In the genomic region with DNA sequence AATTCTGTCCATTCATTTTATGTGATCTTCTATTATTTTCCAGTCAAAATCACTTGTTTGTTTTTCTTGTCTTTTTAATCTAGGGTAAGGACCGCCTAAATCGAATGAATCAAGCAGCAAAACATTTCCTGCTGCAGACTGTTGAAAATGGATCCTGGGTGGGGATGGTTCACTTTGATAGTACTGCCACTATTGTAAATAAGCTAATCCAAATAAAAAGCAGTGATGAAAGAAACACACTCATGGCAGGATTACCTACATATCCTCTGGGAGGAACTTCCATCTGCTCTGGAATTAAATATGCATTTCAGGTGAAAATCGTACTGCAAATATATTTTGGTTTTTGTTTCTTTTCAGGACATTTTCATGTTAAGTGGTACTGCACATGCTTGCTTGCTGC, we compare ENCODE assay signal across 25 cellular contexts. TPM values are rescaled to one million over a fixed set of nuclear protein-coding genes. Genes with fewer than 3 reads are reported as not detected.
DNase-seq lines count a peak whose midpoint lies in the region; ATAC-seq and TF ChIP-seq lines count a peak whose summit lies in the region.
"Had no signal": no experiment of that assay in that cellular context is flagged by ENCODE, and none has a peak within 500 bp of the region (broad histone marks: within the 10 kb centered on the region; RNA-seq: fewer than 3 reads in every experiment).

No MANE protein-coding gene starts in this region.

- POLR2A ChIA-PET in CD8-positive, alpha-beta memory T cell (lab: Charles Lee): no interaction called here

- no peaks in the 10 kb centered on the region for H3K4me1 Mint-ChIP-seq in CD8-positive, alpha-beta memory T cell
- H3K4me1 Mint-ChIP-seq: CD14-positive monocyte; CD4-positive, alpha-beta memory T cell had no signal

- H3K9me3 Mint-ChIP-seq in CD8-positive, alpha-beta memory T cell: peaks cover 0 to 3% (median 0%) of the 10 kb centered on the region in 5 donors
- H3K9me3 Mint-ChIP-seq: CD4-positive, alpha-beta memory T cell; HFFc6 had no signal

- no peaks in the 10 kb centered on the region for H3K4me1 ChIP-seq in CD8-positive, alpha-beta memory T cell (ENCODE audit: insufficient read depth, low read length)
- H3K4me1 ChIP-seq: A549, BLaER1 had no signal

- H3K4me3 Mint-ChIP-seq in CD8-positive, alpha-beta memory T cell: no peak overlapping the region
- H3K4me3 Mint-ChIP-seq: CD14-positive monocyte; CD4-positive, alpha-beta memory T cell; HFFc6 had no signal

- no peak overlapping the region for H3K4me3 ChIP-seq in astrocyte of the spinal cord (ENCODE audit: low read depth, low read length)
- no peak overlapping the region for H3K4me3 ChIP-seq in CD8-positive, alpha-beta memory T cell (ENCODE audit: low read length)
- H3K4me3 ChIP-seq: A549, BLaER1 had no signal

- no peaks in the 10 kb centered on the region for H3K36me3 Mint-ChIP-seq in CD8-positive, alpha-beta memory T cell
- H3K36me3 Mint-ChIP-seq: CD14-positive monocyte; CD4-positive, alpha-beta memory T cell had no signal

- H3K27me3 ChIP-seq in CD8-positive, alpha-beta memory T cell (ENCODE audit: insufficient read depth, low read length, poor library complexity, severe bottlenecking): no peaks in the 10 kb centered on the region
- H3K27me3 ChIP-seq: BLaER1 had no signal

- no peak overlapping the region for H3K27ac Mint-ChIP-seq in CD8-positive, alpha-beta memory T cell
- H3K27ac Mint-ChIP-seq: CD14-positive monocyte; CD4-positive, alpha-beta memory T cell; HFFc6 had no signal

- peak; percentile 10 for DNase-seq in DMS53 (lab: John Stamatoyannopoulos, UW)
- no peak for DNase-seq in DMS53 treated with DMSO at 0.1 percent for 48 hours (lab: John Stamatoyannopoulos, UW; ENCODE audit: unreplicated experiment)
- peak; percentile 1 for DNase-seq in astrocyte of the spinal cord (ENCODE audit: low read depth, low spot score)
- DNase-seq in CD8-positive, alpha-beta memory T cell: no peak
- DNase-seq in COLO829 (ENCODE audit: low spot score): no peak
- DNase-seq: CD4-positive, alpha-beta memory T cell; COR-L47; DMS 273 treated with DMSO at 0.1 percent for 48 hours; DMS79; GDM1; GOT3; H7; HFFc6; IMR-90 had no signal

- no peak overlapping the region for H3K27ac ChIP-seq in CD8-positive, alpha-beta memory T cell (ENCODE audit: low read depth, low read length)
- H3K27ac ChIP-seq: 22Rv1, A549, BLaER1, HL-60 had no signal

- ATAC-seq in esophagus mucosa (peak; percentile 52), GM19397 (IDR thresholded peaks at IDR 0.05; ENCODE audit: unreplicated experiment) (no peak)
- no peak for ATAC-seq in activated CD4-positive, CD25-positive, alpha-beta regulatory T cell treated with anti-CD3 and anti-CD28 coated beads, Interleukin-2, amount 50 U/mL, for 24 hours
- ATAC-seq: A549, HCT116 had no signal

- peaks cover 3 to 26% of the 10 kb centered on the region in 2 donors for H3K27me3 Mint-ChIP-seq in CD8-positive, alpha-beta memory T cell

- in situ Hi-C loops in astrocyte of the spinal cord (cut with HindIII; ENCODE audit: low sequenced_read_pairs): no loop called here

- no peaks in the 10 kb centered on the region for H3K9me3 ChIP-seq in CD8-positive, alpha-beta memory T cell (ENCODE audit: low read length)
- H3K9me3 ChIP-seq: A549, BLaER1 had no signal

- CTCF ChIA-PET in CD8-positive, alpha-beta memory T cell (lab: Charles Lee): no interaction called here

- TF ChIP-seq CTCF in astrocyte of the spinal cord (IDR thresholded peaks at IDR 0.05; ENCODE audit: low read depth, low read length): no peak

- H3K36me3 ChIP-seq in CD8-positive, alpha-beta memory T cell (ENCODE audit: insufficient read depth, low read length): no peaks in the 10 kb centered on the region
- H3K36me3 ChIP-seq: BLaER1 had no signal

RNA-seq across cellular contexts. Expression of gene CLCA4, which starts 20.5 kb away (rescaled TPM):
- total RNA-seq in esophagus mucosa: 230 TPM
- not detected for total RNA-seq in CD8-positive, alpha-beta memory T cell
- not detected for polyA plus RNA-seq in CD8-positive, alpha-beta memory T cell
- total RNA-seq: CD4-positive, alpha-beta memory T cell; Daoy; H7; IMR-90 had no signal
- polyA plus RNA-seq: A549; AG04450; CD14-positive monocyte; CD4-positive, alpha-beta memory T cell; IMR-90 had no signal

Comparison
In these comparisons a context has a peak if more than half of its experiments do, and no peak if none do; other contexts are left out.
1. DNase-seq: peak in DMS53 (single experiment) and astrocyte of the spinal cord (single experiment); none in DMS53 treated with DMSO at 0.1 percent for 48 hours (single experiment), CD8-positive, alpha-beta memory T cell (0 of 5) and COLO829 (single experiment).
2. RNA of gene CLCA4, which starts 20.5 kb away (total RNA-seq): 230 TPM in esophagus mucosa (single experiment); not detected in CD8-positive, alpha-beta memory T cell; every median in the first group is over 100 times any median in the second.